ENCODE assay signal across 1 cellular context in the genomic region with DNA sequence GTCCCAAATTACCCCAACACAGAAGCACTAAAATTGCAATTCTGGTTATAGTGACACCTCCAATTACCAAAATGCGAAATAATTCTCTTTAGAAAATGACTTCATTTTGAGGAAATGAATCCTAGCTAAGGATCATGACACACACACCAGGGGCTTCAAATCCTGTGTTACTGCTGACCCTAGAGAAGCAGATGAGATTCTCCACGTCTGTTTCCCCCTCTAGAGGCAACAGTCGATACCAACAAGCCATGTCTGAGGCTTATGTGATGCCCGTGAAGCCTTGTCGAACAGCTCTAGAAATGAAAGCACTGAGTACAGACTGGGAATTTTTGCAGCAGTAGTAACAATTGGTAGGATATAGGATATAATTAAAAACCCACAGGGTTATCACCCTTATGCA.
TF ChIP-seq lines count a peak whose summit lies in the region.

No MANE protein-coding gene starts in this region.

TF ChIP-seq in HCT116, 20 proteins besides CTCF, POLR2A, EP300 and RAD21 (continued from another document):
- TF ChIP-seq YY1 (IDR thresholded peaks at IDR 0.05; ENCODE audit: extremely low read depth, insufficient replicate concordance, low read depth, low read length), result no peak
- TF ChIP-seq EGR1 (IDR thresholded peaks at IDR 0.05; ENCODE audit: low read depth), result no peak
- TF ChIP-seq, protein P1, sequence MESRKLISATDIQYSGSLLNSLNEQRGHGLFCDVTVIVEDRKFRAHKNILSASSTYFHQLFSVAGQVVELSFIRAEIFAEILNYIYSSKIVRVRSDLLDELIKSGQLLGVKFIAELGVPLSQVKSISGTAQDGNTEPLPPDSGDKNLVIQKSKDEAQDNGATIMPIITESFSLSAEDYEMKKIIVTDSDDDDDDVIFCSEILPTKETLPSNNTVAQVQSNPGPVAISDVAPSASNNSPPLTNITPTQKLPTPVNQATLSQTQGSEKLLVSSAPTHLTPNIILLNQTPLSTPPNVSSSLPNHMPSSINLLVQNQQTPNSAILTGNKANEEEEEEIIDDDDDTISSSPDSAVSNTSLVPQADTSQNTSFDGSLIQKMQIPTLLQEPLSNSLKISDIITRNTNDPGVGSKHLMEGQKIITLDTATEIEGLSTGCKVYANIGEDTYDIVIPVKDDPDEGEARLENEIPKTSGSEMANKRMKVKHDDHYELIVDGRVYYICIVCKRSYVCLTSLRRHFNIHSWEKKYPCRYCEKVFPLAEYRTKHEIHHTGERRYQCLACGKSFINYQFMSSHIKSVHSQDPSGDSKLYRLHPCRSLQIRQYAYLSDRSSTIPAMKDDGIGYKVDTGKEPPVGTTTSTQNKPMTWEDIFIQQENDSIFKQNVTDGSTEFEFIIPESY (IDR thresholded peaks at IDR 0.05; ENCODE audit: extremely low read depth, insufficient replicate concordance, low read length), result no peak
- TF ChIP-seq JUND (IDR thresholded peaks at IDR 0.05), result no peak
- no peak for TF ChIP-seq CBX3 (IDR thresholded peaks at IDR 0.05; ENCODE audit: low read depth)
- TF ChIP-seq REST (IDR thresholded peaks at IDR 0.05; ENCODE audit: low read depth), result no peak
- no peak for TF ChIP-seq SIN3A (IDR thresholded peaks at IDR 0.05; ENCODE audit: low read depth)
- no peak for TF ChIP-seq SRF (IDR thresholded peaks at IDR 0.05; ENCODE audit: low read depth)
- no peak for TF ChIP-seq EZH2phosphoT487 (IDR thresholded peaks at IDR 0.05; ENCODE audit: borderline replicate concordance)
- TF ChIP-seq CEBPB (IDR thresholded peaks at IDR 0.05; ENCODE audit: low read depth), result no peak
- no peak for TF ChIP-seq EZH2 (IDR thresholded peaks at IDR 0.05)
- no peak for TF ChIP-seq SP1 (IDR thresholded peaks at IDR 0.05; ENCODE audit: low read depth)
- no peak for TF ChIP-seq ZFX (IDR thresholded peaks at IDR 0.05)
- TF ChIP-seq, protein P2, sequence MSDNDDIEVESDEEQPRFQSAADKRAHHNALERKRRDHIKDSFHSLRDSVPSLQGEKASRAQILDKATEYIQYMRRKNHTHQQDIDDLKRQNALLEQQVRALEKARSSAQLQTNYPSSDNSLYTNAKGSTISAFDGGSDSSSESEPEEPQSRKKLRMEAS (IDR thresholded peaks at IDR 0.05), result no peak
- no peak for TF ChIP-seq FOSL1 (IDR thresholded peaks at IDR 0.05; ENCODE audit: low read depth)
TF ChIP-seq in HCT116: peak in this region for 0.
